ENCODE assay signal across 25 cellular contexts in the genomic region with DNA sequence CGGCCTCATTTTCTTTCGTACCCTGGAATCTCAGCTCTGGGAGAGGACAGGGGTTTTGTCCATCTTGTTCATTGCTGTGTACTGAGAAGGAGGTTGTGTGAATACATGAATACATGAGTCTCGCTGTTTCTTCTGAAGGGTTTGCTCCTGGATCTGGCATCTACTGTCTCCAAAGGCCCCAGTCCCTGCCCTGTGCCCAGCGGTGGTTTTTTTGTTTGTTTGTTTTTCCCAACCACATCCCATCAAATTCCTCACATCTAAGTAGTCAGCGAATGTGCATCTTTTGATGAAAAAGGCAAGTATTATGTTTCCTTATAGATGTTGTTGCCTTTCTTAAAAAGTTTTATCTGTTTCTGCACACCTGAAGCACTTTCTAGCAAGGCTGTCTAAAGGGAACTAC. TPM values are rescaled to one million over a fixed set of nuclear protein-coding genes. Genes with fewer than 3 reads are reported as not detected.
DNase-seq lines count a peak whose midpoint lies in the region; ATAC-seq and TF ChIP-seq lines count a peak whose summit lies in the region.
"Had no signal": no experiment of that assay in that cellular context is flagged by ENCODE, and none has a peak within 500 bp of the region (broad histone marks: within the 10 kb centered on the region; RNA-seq: fewer than 3 reads in every experiment).

No MANE protein-coding gene starts in this region.

- H3K27me3 ChIP-seq in adipocyte (replicated peaks; ENCODE audit: control insufficient read depth, insufficient read depth, low read length) (no peaks in the 10 kb centered on the region), H9 (ENCODE audit: insufficient read depth, low read length) (no peaks in the 10 kb centered on the region)
- H3K27me3 ChIP-seq: esophagus squamous epithelium, hepatocyte, neutrophil had no signal

- H3K27ac Mint-ChIP-seq in activated CD4-positive, alpha-beta T cell treated with anti-CD3 and anti-CD28 coated beads, Interleukin-2, amount 10 ng/mL, durations not matched to agents 24 days and 14 days: no peak overlapping the region
- peak overlapping the region in 6 of 10 donors; percentile 25 to 83 (median 54) for H3K27ac Mint-ChIP-seq in naive thymus-derived CD8-positive, alpha-beta T cell
- no peak overlapping the region for H3K27ac Mint-ChIP-seq in H9
- H3K27ac Mint-ChIP-seq: activated CD4-positive, alpha-beta T cell treated with anti-CD3 and anti-CD28 coated beads for 36 hours; activated naive CD8-positive, alpha-beta T cell had no signal

- no peak overlapping the region for H2BK15ac ChIP-seq in H9 (ENCODE audit: low read depth, low read length)

- no peak overlapping the region for H3K4me3 Mint-ChIP-seq in activated CD4-positive, alpha-beta T cell treated with anti-CD3 and anti-CD28 coated beads, Interleukin-2, amount 10 ng/mL, durations not matched to agents 24 days and 14 days
- no peak overlapping the region for H3K4me3 Mint-ChIP-seq in naive thymus-derived CD8-positive, alpha-beta T cell
- H3K4me3 Mint-ChIP-seq in H9: no peak overlapping the region
- H3K4me3 Mint-ChIP-seq: activated CD4-positive, alpha-beta T cell treated with anti-CD3 and anti-CD28 coated beads for 36 hours; activated naive CD8-positive, alpha-beta T cell; activated T-cell treated with anti-CD3 and anti-CD28 coated beads, Interleukin-2, amount 50 U/mL, for 4 hours; CD4-positive, CD25-positive, alpha-beta regulatory T cell had no signal

- no peaks in the 10 kb centered on the region for H4K20me1 ChIP-seq in H9 (ENCODE audit: control insufficient read depth, insufficient read depth, insufficient read length)

- H3K18ac ChIP-seq in H9 (ENCODE audit: insufficient read length, low read depth, low read length): no peak overlapping the region

- H4K8ac ChIP-seq in H9 (replicated peaks; ENCODE audit: insufficient read length, low read depth, low read length): no peak overlapping the region

- H3K27ac ChIP-seq in HEK293 (ENCODE audit: extremely low read depth, low read depth, low read length): no peak overlapping the region; the same call in 1 of the 2 replicates
- no peak overlapping the region for H3K27ac ChIP-seq in H9 (ENCODE audit: insufficient read length, low read depth, low read length)
- H3K27ac ChIP-seq: 22Rv1, esophagus squamous epithelium, hepatocyte, neutrophil had no signal

- no peak overlapping the region for H2BK12ac ChIP-seq in H9 (ENCODE audit: insufficient read length, low read depth, low read length)

- H3K4ac ChIP-seq in H9 (ENCODE audit: low read depth, low read length): no peak overlapping the region

- H3K9me3 ChIP-seq in HEK293 (ENCODE audit: control insufficient read depth, insufficient read depth, low read depth, low read length) (no peaks in the 10 kb centered on the region), adipocyte (ENCODE audit: control insufficient read depth, low read length) (no peaks in the 10 kb centered on the region), H9 (ENCODE audit: control insufficient read depth, low read depth, low read length) (no peaks in the 10 kb centered on the region)
- H3K9me3 ChIP-seq: esophagus squamous epithelium, neutrophil had no signal

- peak; percentile 52 for DNase-seq in activated CD4-positive, alpha-beta T cell treated with anti-CD3 and anti-CD28 coated beads, Interleukin-2, amount 10 ng/mL, durations not matched to agents 24 days and 14 days
- no peak for DNase-seq in activated CD4-positive, alpha-beta T cell treated with anti-CD3 and anti-CD28 coated beads, Interleukin-2, amount 50 U/mL, for 4 hours
- peak; percentile 37 for DNase-seq in adipocyte (ENCODE audit: low read depth)
- DNase-seq in naive thymus-derived CD8-positive, alpha-beta T cell: no peak
- DNase-seq in H9: no peak
- no peak for DNase-seq in NCI-H69 (lab: John Stamatoyannopoulos, UW)
- DNase-seq: activated CD4-positive, alpha-beta T cell treated with anti-CD3 and anti-CD28 coated beads for 36 hours; activated T-cell treated with anti-CD3 and anti-CD28 coated beads, Interleukin-2, amount 50 U/mL, for 4 hours; caudate nucleus; CD4-positive, CD25-positive, alpha-beta regulatory T cell; DMS79 treated with DMSO at 0.1 percent for 48 hours; esophagus squamous epithelium; KBM-7; mesendoderm; NCI-H1092 treated with DMSO at 0.1 percent for 48 hours; NCI-H2107; NCI-H748 treated with DMSO at 0.1 percent for 48 hours; stimulated activated naive CD8-positive, alpha-beta T cell treated with anti-CD3 and anti-CD28 coated beads, Interleukin-15, Interleukin-2, amounts not matched to agents 100 U/mL and 50 U/mL, for 24 hours; trophoblast cell had no signal

- H2AFZ ChIP-seq in H9 (ENCODE audit: low read length): no peak overlapping the region
- H2AFZ ChIP-seq: hepatocyte had no signal

- ATAC-seq in naive thymus-derived CD8-positive, alpha-beta T cell: no peak
- ATAC-seq in GM18498 (IDR thresholded peaks at IDR 0.05; ENCODE audit: unreplicated experiment): no peak
- ATAC-seq: activated CD4-positive, alpha-beta T cell treated with anti-CD3 and anti-CD28 coated beads for 36 hours; activated T-cell treated with anti-CD3 and anti-CD28 coated beads, Interleukin-2, amount 50 U/mL, for 4 hours; stimulated activated naive CD8-positive, alpha-beta T cell treated with anti-CD3 and anti-CD28 coated beads, Interleukin-15, Interleukin-2, amounts not matched to agents 100 U/mL and 50 U/mL, for 24 hours had no signal

- H3T11ph ChIP-seq in H9 (ENCODE audit: low read length): no peak overlapping the region

- H2BK120ac ChIP-seq in H9 (ENCODE audit: low read depth, low read length, poor library complexity, severe bottlenecking): no peak overlapping the region

- H4K91ac ChIP-seq in H9 (ENCODE audit: insufficient read length, low read depth, low read length): no peak overlapping the region

- CTCF ChIA-PET in HEK293 (lab: Yijun Ruan, JAX): no interaction called here

- no peak overlapping the region for H3K14ac ChIP-seq in H9 (ENCODE audit: insufficient read depth, low read length)

- POLR2A ChIA-PET in HEK293 (lab: Yijun Ruan, JAX): no interaction called here
- POLR2A ChIA-PET in naive thymus-derived CD8-positive, alpha-beta T cell (lab: Charles Lee): no interaction called here

- intact Hi-C loops in activated CD4-positive, alpha-beta T cell treated with anti-CD3 and anti-CD28 coated beads, Interleukin-2, amount 10 ng/mL, durations not matched to agents 24 days and 14 days (cut with micrococcal nuclease): no loop called here

- H3K4me3 ChIP-seq in HEK293 (ENCODE audit: low read depth, low read length) (no peak overlapping the region), adipocyte (ENCODE audit: low read length) (no peak overlapping the region)
- H3K4me3 ChIP-seq: esophagus squamous epithelium, hepatocyte had no signal

- no CpG with 5 or more reads among the region's 5 CpGs for WGBS in H9 (ENCODE audit: extremely low coverage, insufficient read length, low lambda C conversion rate)

- no peaks in the 10 kb centered on the region for H3K79me2 ChIP-seq in H9 (ENCODE audit: insufficient read depth, low read length)
- H3K79me2 ChIP-seq: hepatocyte had no signal

- H3K9ac ChIP-seq in adipocyte (ENCODE audit: low read length) (no peak overlapping the region), H9 (ENCODE audit: extremely low read depth, insufficient read length, low read length) (no peak overlapping the region)

- H3K23ac ChIP-seq in H9 (ENCODE audit: insufficient read length, low read depth, low read length): no peak overlapping the region

- H3K23me2 ChIP-seq in H9 (ENCODE audit: insufficient read length, low read depth, low read length, poor library complexity, severe bottlenecking): no peaks in the 10 kb centered on the region

- peaks cover 25% of the 10 kb centered on the region for H3K36me3 Mint-ChIP-seq in activated CD4-positive, alpha-beta T cell treated with anti-CD3 and anti-CD28 coated beads, Interleukin-2, amount 10 ng/mL, durations not matched to agents 24 days and 14 days (ENCODE audit: low read depth)
- H3K36me3 Mint-ChIP-seq in naive thymus-derived CD8-positive, alpha-beta T cell: peaks cover 0 to 53% (median 15%) of the 10 kb centered on the region in 3 donors
- peaks cover 21 to 51% (median 35%) of the 10 kb centered on the region in 3 experiments; a peak in 6 of 7 replicates for H3K36me3 Mint-ChIP-seq in H9 (ENCODE audit: insufficient read depth in 1 of 3, low read depth in 3 of 3)

- no peak overlapping the region for H3K56ac ChIP-seq in H9 (ENCODE audit: insufficient read length, low read depth, low read length)

- no peaks in the 10 kb centered on the region for H3K9me3 Mint-ChIP-seq in activated CD4-positive, alpha-beta T cell treated with anti-CD3 and anti-CD28 coated beads, Interleukin-2, amount 10 ng/mL, durations not matched to agents 24 days and 14 days
- H3K9me3 Mint-ChIP-seq in naive thymus-derived CD8-positive, alpha-beta T cell: no peaks in the 10 kb centered on the region
- H3K9me3 Mint-ChIP-seq in H9: no peaks in the 10 kb centered on the region
- H3K9me3 Mint-ChIP-seq: activated T-cell treated with anti-CD3 and anti-CD28 coated beads, Interleukin-2, amount 50 U/mL, for 4 hours had no signal

- H3K4me1 ChIP-seq in HEK293 (ENCODE audit: control insufficient read depth, insufficient read depth, low read length) (peaks cover 3% of the 10 kb centered on the region; the same call in 1 of the 2 replicates), adipocyte (ENCODE audit: control insufficient read depth, insufficient read depth, low read length) (no peaks in the 10 kb centered on the region), H9 (ENCODE audit: insufficient read depth, low read length) (no peaks in the 10 kb centered on the region)

- no peaks in the 10 kb centered on the region for H3K27me3 Mint-ChIP-seq in activated CD4-positive, alpha-beta T cell treated with anti-CD3 and anti-CD28 coated beads, Interleukin-2, amount 10 ng/mL, durations not matched to agents 24 days and 14 days
- H3K27me3 Mint-ChIP-seq in naive thymus-derived CD8-positive, alpha-beta T cell: no peaks in the 10 kb centered on the region
- H3K27me3 Mint-ChIP-seq in H9 (ENCODE audit: low read depth): no peaks in the 10 kb centered on the region
- H3K27me3 Mint-ChIP-seq: activated CD4-positive, alpha-beta T cell treated with anti-CD3 and anti-CD28 coated beads for 36 hours; activated naive CD8-positive, alpha-beta T cell; CD4-positive, CD25-positive, alpha-beta regulatory T cell had no signal

- H3K36me3 ChIP-seq in HEK293 (ENCODE audit: control insufficient read depth in 2 of 2, insufficient read depth in 1 of 2, low read length in 2 of 2) (peaks cover 15 to 71% of the 10 kb centered on the region in 2 experiments; a peak in 2 of 3 replicates), adipocyte (ENCODE audit: control insufficient read depth, insufficient read depth, low read length, severe bottlenecking) (peaks cover 25% of the 10 kb centered on the region)

- H2AK5ac ChIP-seq in H9 (ENCODE audit: insufficient read length, low read length): no peak overlapping the region

- TF ChIP-seq CTCF in HEK293 (tag by site-specific recombination; IDR thresholded peaks at IDR 0.05) (no peak), H9 (conservative IDR thresholded peaks at IDR 0.05) (no peak)

- H3K4me2 ChIP-seq in H9 (ENCODE audit: insufficient read depth, insufficient read length, low read length): no peak overlapping the region
- H3K4me2 ChIP-seq: hepatocyte had no signal

- no peak overlapping the region for H2BK5ac ChIP-seq in H9 (ENCODE audit: insufficient read length, low read length)

- H2BK20ac ChIP-seq in H9 (ENCODE audit: low read depth, low read length, poor library complexity, severe bottlenecking): no peak overlapping the region

- H3K4me1 Mint-ChIP-seq in activated CD4-positive, alpha-beta T cell treated with anti-CD3 and anti-CD28 coated beads, Interleukin-2, amount 10 ng/mL, durations not matched to agents 24 days and 14 days: no peaks in the 10 kb centered on the region
- H3K4me1 Mint-ChIP-seq in naive thymus-derived CD8-positive, alpha-beta T cell: peaks cover 0 to 3% (median 0%) of the 10 kb centered on the region in 4 donors
- H3K4me1 Mint-ChIP-seq in H9: peaks cover 4 to 6% of the 10 kb centered on the region in 2 experiments; a peak in 3 of 4 replicates
- H3K4me1 Mint-ChIP-seq: activated CD4-positive, alpha-beta T cell treated with anti-CD3 and anti-CD28 coated beads for 36 hours had no signal

- no peaks in the 10 kb centered on the region for H3K79me1 ChIP-seq in H9 (ENCODE audit: insufficient read depth, low read depth, low read length, poor library complexity, severe bottlenecking)

- H4K5ac ChIP-seq in H9 (ENCODE audit: insufficient read length, low read depth, low read length): no peak overlapping the region

RNA-seq across cellular contexts. Expression of a gene that starts 12.5 kb away (rescaled TPM):
- total RNA-seq in activated CD4-positive, alpha-beta T cell treated with anti-CD3 and anti-CD28 coated beads, Interleukin-2, amount 10 ng/mL, durations not matched to agents 24 days and 14 days: 61.5 and 63.2 TPM in 2 replicates
- total RNA-seq in naive thymus-derived CD8-positive, alpha-beta T cell: 10 to 100 TPM; 93.5 to 93.6 TPM
- 1 to 10 TPM; 2.9 to 6.0 (median 3.4) TPM for polyA plus RNA-seq in naive thymus-derived CD8-positive, alpha-beta T cell
- 82.2 and 82.5 TPM in 2 replicates for total RNA-seq in H9 (2021)

RNA-seq across cellular contexts. Expression of a gene that starts 26.6 kb away (rescaled TPM):
- not detected in 2 replicates for total RNA-seq in activated CD4-positive, alpha-beta T cell treated with anti-CD3 and anti-CD28 coated beads, Interleukin-2, amount 10 ng/mL, durations not matched to agents 24 days and 14 days
- total RNA-seq in naive thymus-derived CD8-positive, alpha-beta T cell: not detected
- not detected for polyA plus RNA-seq in naive thymus-derived CD8-positive, alpha-beta T cell
- 0.68 TPM in 2 replicates for total RNA-seq in H9 (2021)
- total RNA-seq: CD4-positive, CD25-positive, alpha-beta regulatory T cell had no signal

RNA-seq across cellular contexts. Expression of a gene that starts 41.3 kb away (rescaled TPM):
- total RNA-seq in activated CD4-positive, alpha-beta T cell treated with anti-CD3 and anti-CD28 coated beads, Interleukin-2, amount 10 ng/mL, durations not matched to agents 24 days and 14 days: 17.0 and 18.0 TPM in 2 replicates
- 10 to 100 TPM; 17.1 to 18.8 TPM for total RNA-seq in naive thymus-derived CD8-positive, alpha-beta T cell
- 1 to 10 TPM in 2 of 3 donors, under 1 TPM in 1; 0.84 to 1.1 (median 1.0) TPM for polyA plus RNA-seq in naive thymus-derived CD8-positive, alpha-beta T cell
- total RNA-seq in H9 (2021): 19.2 and 21.4 TPM in 2 replicates

RNA-seq across cellular contexts. Expression of a gene that starts 58.8 kb away (rescaled TPM):
- total RNA-seq in activated CD4-positive, alpha-beta T cell treated with anti-CD3 and anti-CD28 coated beads, Interleukin-2, amount 10 ng/mL, durations not matched to agents 24 days and 14 days: 38.5 and 39.4 TPM in 2 replicates
- 10 to 100 TPM; 29.7 to 30.7 TPM for total RNA-seq in naive thymus-derived CD8-positive, alpha-beta T cell
- 10 to 100 TPM in 1 of 3 donors, 1 to 10 TPM in 2; 4.3 to 10.5 (median 5.5) TPM for polyA plus RNA-seq in naive thymus-derived CD8-positive, alpha-beta T cell
- total RNA-seq in H9 (2021): 42.7 and 48.5 TPM in 2 replicates

RNA-seq across cellular contexts. Expression of a gene that starts 58.9 kb away (rescaled TPM):
- total RNA-seq in activated CD4-positive, alpha-beta T cell treated with anti-CD3 and anti-CD28 coated beads, Interleukin-2, amount 10 ng/mL, durations not matched to agents 24 days and 14 days: 16.2 and 18.6 TPM in 2 replicates
- total RNA-seq in naive thymus-derived CD8-positive, alpha-beta T cell: 1 to 10 TPM; 3.0 to 3.7 TPM
- polyA plus RNA-seq in naive thymus-derived CD8-positive, alpha-beta T cell: under 1 TPM; 0.49 to 0.94 (median 0.76) TPM
- 4.7 and 6.7 TPM in 2 replicates for total RNA-seq in H9 (2021)

Comparison
In these comparisons a context has a peak if more than half of its experiments do, and no peak if none do; other contexts are left out.
1. DNase-seq: peak in activated CD4-positive, alpha-beta T cell treated with anti-CD3 and anti-CD28 coated beads, Interleukin-2, amount 10 ng/mL, durations not matched to agents 24 days and 14 days (single experiment) and adipocyte (single experiment); none in activated CD4-positive, alpha-beta T cell treated with anti-CD3 and anti-CD28 coated beads, Interleukin-2, amount 50 U/mL, for 4 hours (0 of 2), naive thymus-derived CD8-positive, alpha-beta T cell (0 of 10), H9 (single experiment) and NCI-H69 (single experiment).
2. H3K27ac Mint-ChIP-seq: peak in naive thymus-derived CD8-positive, alpha-beta T cell (6 of 10); none in activated CD4-positive, alpha-beta T cell treated with anti-CD3 and anti-CD28 coated beads, Interleukin-2, amount 10 ng/mL, durations not matched to agents 24 days and 14 days (single experiment) and H9 (0 of 3).